In genomic region chr14:29262979-29263378, GRCh38 we compare ENCODE assay signal across 22 cellular contexts.
"Had no signal": no experiment of that assay in that cellular context is flagged by ENCODE, and none has a peak within 500 bp of the region (broad histone marks: within the 10 kb centered on the region; RNA-seq: fewer than 3 reads in every experiment).

No MANE protein-coding gene starts in this region.

- DNase-seq: activated CD4-positive, alpha-beta T cell treated with anti-CD3 and anti-CD28 coated beads, Interleukin-2, amount 10 ng/mL, durations not matched to agents 24 days and 14 days; activated CD4-positive, CD25-positive, alpha-beta regulatory T cell; activated CD8-positive, alpha-beta memory T cell treated with anti-CD3 and anti-CD28 coated beads, Interleukin-2, amount 50 U/mL, for 48 hours; activated naive CD8-positive, alpha-beta T cell treated with anti-CD3 and anti-CD28 coated beads, Interleukin-2, amount 10 ng/mL, durations not matched to agents 7 days and 5 days; dorsolateral prefrontal cortex; foreskin melanocyte; head of caudate nucleus; immature natural killer cell; mammary epithelial cell; naive B cell; ovary; right lobe of liver; stimulated activated naive CD8-positive, alpha-beta T cell treated with anti-CD3 and anti-CD28 coated beads, Interleukin-15, Interleukin-2, amounts not matched to agents 100 U/mL and 50 U/mL, for 24 hours; transverse colon had no signal

- H3K36me3 Mint-ChIP-seq: activated naive CD8-positive, alpha-beta T cell treated with anti-CD3 and anti-CD28 coated beads, Interleukin-2, amount 10 ng/mL, durations not matched to agents 7 days and 5 days; immature natural killer cell; naive B cell; neural progenitor cell had no signal

- H3K27ac ChIP-seq: ascending aorta, cardiac muscle cell, dorsolateral prefrontal cortex, esophagus muscularis mucosa, neural progenitor cell, ovary, right lobe of liver, transverse colon, vagina had no signal

- H3K9ac ChIP-seq: neural progenitor cell had no signal

- FAIRE-seq: endometrium, TTC549 had no signal

- H3K27me3 Mint-ChIP-seq: activated CD4-positive, alpha-beta T cell treated with anti-CD3 and anti-CD28 coated beads, Interleukin-2, amount 10 ng/mL, durations not matched to agents 24 days and 14 days; activated naive CD8-positive, alpha-beta T cell treated with anti-CD3 and anti-CD28 coated beads, Interleukin-2, amount 10 ng/mL, durations not matched to agents 7 days and 5 days; naive B cell had no signal

- H3K4me3 ChIP-seq: ascending aorta, cardiac muscle cell, dorsolateral prefrontal cortex, esophagus muscularis mucosa, neural progenitor cell, ovary, right lobe of liver, transverse colon, vagina had no signal

- H3K27me3 ChIP-seq: ascending aorta, cardiac muscle cell, dorsolateral prefrontal cortex, esophagus muscularis mucosa, neural progenitor cell, ovary, right lobe of liver, transverse colon, vagina had no signal

- H3K4me3 Mint-ChIP-seq: activated CD4-positive, alpha-beta T cell treated with anti-CD3 and anti-CD28 coated beads, Interleukin-2, amount 10 ng/mL, durations not matched to agents 24 days and 14 days; activated naive CD8-positive, alpha-beta T cell treated with anti-CD3 and anti-CD28 coated beads, Interleukin-2, amount 10 ng/mL, durations not matched to agents 7 days and 5 days; immature natural killer cell; naive B cell; neural progenitor cell had no signal

- H3K4me1 Mint-ChIP-seq: activated CD4-positive, alpha-beta T cell treated with anti-CD3 and anti-CD28 coated beads, Interleukin-2, amount 10 ng/mL, durations not matched to agents 24 days and 14 days; activated naive CD8-positive, alpha-beta T cell treated with anti-CD3 and anti-CD28 coated beads, Interleukin-2, amount 10 ng/mL, durations not matched to agents 7 days and 5 days; immature natural killer cell; naive B cell; neural progenitor cell had no signal

- H3K27ac Mint-ChIP-seq: activated CD4-positive, alpha-beta T cell treated with anti-CD3 and anti-CD28 coated beads, Interleukin-2, amount 10 ng/mL, durations not matched to agents 24 days and 14 days; activated naive CD8-positive, alpha-beta T cell treated with anti-CD3 and anti-CD28 coated beads, Interleukin-2, amount 10 ng/mL, durations not matched to agents 7 days and 5 days; immature natural killer cell; naive B cell; neural progenitor cell had no signal

- H3K9me3 ChIP-seq: ascending aorta, ovary, right lobe of liver, transverse colon, vagina had no signal

- H3K4me1 ChIP-seq: ascending aorta, neural progenitor cell, right lobe of liver, transverse colon, vagina had no signal

- H3K36me3 ChIP-seq: ascending aorta, cardiac muscle cell, esophagus muscularis mucosa, neural progenitor cell, ovary, right lobe of liver, transverse colon, vagina had no signal

- ATAC-seq: left lobe of liver; right lobe of liver; stimulated activated naive CD8-positive, alpha-beta T cell treated with anti-CD3 and anti-CD28 coated beads, Interleukin-15, Interleukin-2, amounts not matched to agents 100 U/mL and 50 U/mL, for 24 hours had no signal
